8 cellular contexts compared by ENCODE assay signal in the genomic region with DNA sequence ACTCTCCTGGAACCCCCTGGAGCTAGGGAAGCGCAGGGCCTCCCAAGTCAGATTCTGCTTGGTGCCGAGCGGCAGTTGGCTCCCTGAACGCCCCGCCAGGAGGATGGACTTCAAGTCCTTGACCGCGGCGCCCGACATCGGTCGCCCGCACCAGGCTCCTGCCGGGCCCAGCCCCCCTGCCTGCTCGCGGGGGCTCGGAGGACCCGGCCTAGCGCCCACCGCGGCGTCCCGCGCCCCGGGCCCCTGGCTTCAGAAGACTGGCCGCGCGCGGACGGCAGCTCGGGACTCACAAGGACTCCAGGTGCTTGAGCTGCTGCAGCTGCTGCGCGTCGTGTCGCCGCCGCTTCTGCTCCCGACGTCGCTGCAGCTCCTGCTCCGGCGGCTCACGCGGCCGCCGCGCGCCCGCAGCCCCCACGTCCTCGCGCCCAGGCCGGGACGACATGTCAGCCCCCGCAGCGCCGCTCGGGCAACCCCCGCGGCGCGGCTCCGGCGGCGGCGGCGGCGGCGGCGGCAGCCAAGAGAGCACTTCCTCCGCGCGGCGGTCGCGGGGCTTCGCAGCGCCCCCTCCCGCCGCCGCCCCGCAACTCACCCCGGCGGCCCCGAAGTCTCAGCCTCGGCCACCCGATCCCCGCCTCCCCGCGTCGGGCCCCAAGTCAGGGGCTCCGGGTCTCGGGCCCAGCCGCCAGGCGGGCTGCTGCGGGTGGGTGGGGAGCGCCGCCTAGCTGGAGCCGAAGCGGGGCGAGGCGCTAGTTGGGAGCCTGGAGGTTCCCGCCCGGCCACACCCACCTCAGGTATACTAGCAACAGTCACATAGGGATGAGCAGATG. TPM values are rescaled to one million over a fixed set of nuclear protein-coding genes. Genes with fewer than 3 reads are reported as not detected.
A peak's percentile ranks its signal among the peaks of the same experiment; 100 is the strongest.
DNase-seq lines count a peak whose midpoint lies in the region; ATAC-seq, FAIRE-seq and TF ChIP-seq lines count a peak whose summit lies in the region.

A gene with protein sequence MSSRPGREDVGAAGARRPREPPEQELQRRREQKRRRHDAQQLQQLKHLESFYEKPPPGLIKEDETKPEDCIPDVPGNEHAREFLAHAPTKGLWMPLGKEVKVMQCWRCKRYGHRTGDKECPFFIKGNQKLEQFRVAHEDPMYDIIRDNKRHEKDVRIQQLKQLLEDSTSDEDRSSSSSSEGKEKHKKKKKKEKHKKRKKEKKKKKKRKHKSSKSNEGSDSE (minus strand): TSS at position 474 of the 827 bp plus-strand sequence. CDS start 32 bp downstream, at position 442.

- H3K9me3 Mint-ChIP-seq in naive B cell: no peaks in the 10 kb centered on the region
- H3K9me3 Mint-ChIP-seq in stimulated activated effector memory CD8-positive, alpha-beta T cell treated with anti-CD3 and anti-CD28 coated beads, Interleukin-12 subunit alpha, Interleukin-12 subunit beta, amount 100 ng/mL, for 72 hours: no peaks in the 10 kb centered on the region

- no peak for FAIRE-seq in D721Med (lab: Jason Lieb, UNC)
- no peak for FAIRE-seq in HTR-8/SVneo (lab: Jason Lieb, UNC)

- H3K27me3 Mint-ChIP-seq in naive B cell: peaks cover 8 to 23% (median 14%) of the 10 kb centered on the region in 3 donors

- no peaks in the 10 kb centered on the region for H3K36me3 Mint-ChIP-seq in naive B cell
- H3K36me3 Mint-ChIP-seq in stimulated activated effector memory CD8-positive, alpha-beta T cell treated with anti-CD3 and anti-CD28 coated beads, Interleukin-12 subunit alpha, Interleukin-12 subunit beta, amount 100 ng/mL, for 72 hours: peaks cover 2% of the 10 kb centered on the region

- peak; percentile 90 for ATAC-seq in GM21360 (IDR thresholded peaks at IDR 0.05; ENCODE audit: unreplicated experiment)
- ATAC-seq in naive B cell (ENCODE audit: low read depth in 2 of 2): peak; percentile 84
- ATAC-seq in stimulated activated effector memory CD8-positive, alpha-beta T cell treated with anti-CD3 and anti-CD28 coated beads, Interleukin-12 subunit alpha, Interleukin-12 subunit beta, amount 100 ng/mL, for 72 hours: peak; percentile 93

- TF ChIP-seq POLR2A in esophagus muscularis mucosa (IDR thresholded peaks at IDR 0.05; ENCODE audit: low read depth): no peak

- H3K4me3 ChIP-seq in esophagus muscularis mucosa: peak within 1 kb of the TSS; percentile 97 to 99 (median 98)

- intact Hi-C loops in esophagus muscularis mucosa (cut with DNase I): loop anchor here (2.0 to 10.0 kb wide), 3 partner anchors 44 to 304 kb away; no protein-coding TSS in a partner anchor

- H3K4me1 Mint-ChIP-seq in naive B cell: peaks cover 29 to 45% (median 44%) of the 10 kb centered on the region in 3 donors
- peaks cover 26% of the 10 kb centered on the region for H3K4me1 Mint-ChIP-seq in stimulated activated effector memory CD8-positive, alpha-beta T cell treated with anti-CD3 and anti-CD28 coated beads, Interleukin-12 subunit alpha, Interleukin-12 subunit beta, amount 100 ng/mL, for 72 hours

- H3K27ac Mint-ChIP-seq in naive B cell: peak within 1 kb of the TSS; percentile 53 to 97 (median 94)
- peak within 1 kb of the TSS; percentile 81 for H3K27ac Mint-ChIP-seq in stimulated activated effector memory CD8-positive, alpha-beta T cell treated with anti-CD3 and anti-CD28 coated beads, Interleukin-12 subunit alpha, Interleukin-12 subunit beta, amount 100 ng/mL, for 72 hours

- TF ChIP-seq CTCF in D721Med (IDR thresholded peaks at IDR 0.05; ENCODE audit: insufficient read depth, missing control alignments) (peak; percentile 47), esophagus muscularis mucosa (IDR thresholded peaks at IDR 0.05) (peak; percentile 63 to 75 (median 67))

- TF ChIP-seq EP300 in esophagus muscularis mucosa (IDR thresholded peaks at IDR 0.05): no peak

- WGBS in esophagus muscularis mucosa: 0% methylated on average over 18 of the region's 103 CpGs

- no peaks in the 10 kb centered on the region for H3K27me3 ChIP-seq in esophagus muscularis mucosa

- no peaks in the 10 kb centered on the region for H3K36me3 ChIP-seq in esophagus muscularis mucosa

- peak within 1 kb of the TSS; percentile 79 to 97 (median 94) for H3K4me3 Mint-ChIP-seq in naive B cell
- peak within 1 kb of the TSS; percentile 84 for H3K4me3 Mint-ChIP-seq in stimulated activated effector memory CD8-positive, alpha-beta T cell treated with anti-CD3 and anti-CD28 coated beads, Interleukin-12 subunit alpha, Interleukin-12 subunit beta, amount 100 ng/mL, for 72 hours

- no peaks in the 10 kb centered on the region for H3K9me3 ChIP-seq in esophagus muscularis mucosa

- peak within 1 kb of the TSS; percentile 80 to 89 (median 85) for H3K27ac ChIP-seq in esophagus muscularis mucosa (replicated peaks in 1 of 4)

- DNase-seq in D721Med (ENCODE audit: insufficient read length, low spot score): peak; percentile 40
- DNase-seq in HTR-8/SVneo (ENCODE audit: insufficient read length, low spot score): peak; percentile 73
- DNase-seq in OCI-M1 (lab: John Stamatoyannopoulos, UW): peak; percentile 71
- DNase-seq in activated T-cell treated with anti-CD3 and anti-CD28 coated beads for 24 hours (ENCODE audit: low read depth): peak; percentile 71
- no peak for DNase-seq in esophagus muscularis mucosa (ENCODE audit: extremely low spot score)
- DNase-seq in naive B cell: peak; percentile 84
- DNase-seq in stimulated activated effector memory CD8-positive, alpha-beta T cell treated with anti-CD3 and anti-CD28 coated beads, Interleukin-12 subunit alpha, Interleukin-12 subunit beta, amount 100 ng/mL, for 72 hours (ENCODE audit: low spot score in 2 of 2): peak; percentile 69 to 85

- H3K4me1 ChIP-seq in esophagus muscularis mucosa: peaks cover 36 to 44% (median 42%) of the 10 kb centered on the region in 4 donors

RNA-seq across cellular contexts. Expression of the gene that starts here (rescaled TPM):
- 10 to 100 TPM in 2 of 4 donors, 1 to 10 TPM in 2; 7.6 to 11.5 (median 10.1) TPM for total RNA-seq in esophagus muscularis mucosa
- polyA plus RNA-seq in naive B cell (ENCODE audit: low read depth in 6 of 6): 100 to 1,000 TPM in 1 of 6 donors, 10 to 100 TPM in 5; 69.2 to 117 (median 82.4) TPM
